31 cellular contexts compared by ENCODE assay signal in genomic region chr2:71285706-71286105, GRCh38.
"Had no signal": no experiment of that assay in that cellular context is flagged by ENCODE, and none has a peak within 500 bp of the region (broad histone marks: within the 10 kb centered on the region; RNA-seq: fewer than 3 reads in every experiment).

No MANE protein-coding gene starts in this region.

- ATAC-seq: activated CD8-positive, alpha-beta T cell treated with anti-CD3 and anti-CD28 coated beads for 36 hours; activated naive CD4-positive, alpha-beta T cell treated with anti-CD3 and anti-CD28 coated beads, Interleukin-2, amount 50 U/mL, for 72 hours; activated T-cell treated with anti-CD3 and anti-CD28 coated beads, Interleukin-2, amount 50 U/mL, for 4 hours; activated T-cell treated with anti-CD3 and anti-CD28 coated beads, Interleukin-2, amount 50 U/mL, for 72 hours; activated T-helper 17 cell treated with anti-CD3 and anti-CD28 coated beads, Interleukin-2, amount 50 U/mL, for 72 hours had no signal

- H3K4me3 ChIP-seq: ascending aorta, cardiac muscle cell had no signal

- H3K9me3 ChIP-seq: ascending aorta had no signal

- FAIRE-seq: bronchial epithelial cell had no signal

- DNase-seq: activated B cell treated with CpG ODN at 0.5 μM for 24 hours; activated CD4-positive, alpha-beta memory T cell treated with anti-CD3 and anti-CD28 coated beads for 36 hours; activated CD4-positive, alpha-beta T cell treated with anti-CD3 and anti-CD28 coated beads for 4 hours; activated CD4-positive, alpha-beta T cell treated with anti-CD3 and anti-CD28 coated beads, Interleukin-2, amount 10 ng/mL, durations not matched to agents 24 days and 14 days; activated CD4-positive, alpha-beta T cell treated with anti-CD3 and anti-CD28 coated beads, Interleukin-2, amount 50 U/mL, for 1 hour; activated CD4-positive, alpha-beta T cell treated with anti-CD3 and anti-CD28 coated beads, Interleukin-2, amount 50 U/mL, for 4 hours; activated CD4-positive, CD25-positive, alpha-beta regulatory T cell treated with anti-CD3 and anti-CD28 coated beads, Interleukin-2, amount 50 U/mL, for 72 hours; activated CD8-positive, alpha-beta memory T cell treated with anti-CD3 and anti-CD28 coated beads, Interleukin-2, amount 50 U/mL, for 4 hours; activated CD8-positive, alpha-beta T cell treated with anti-CD3 and anti-CD28 coated beads for 36 hours; activated effector memory CD4-positive, alpha-beta T cell treated with anti-CD3 and anti-CD28 coated beads, Interleukin-2, amount 50 U/mL, for 16 hours; activated gamma-delta T cell treated with Interleukin-2 at 50 U/mL for 16 hours; activated naive CD4-positive, alpha-beta T cell; activated naive CD4-positive, alpha-beta T cell treated with anti-CD3 and anti-CD28 coated beads for 36 hours; activated naive CD4-positive, alpha-beta T cell treated with anti-CD3 and anti-CD28 coated beads, Interleukin-2, amount 50 U/mL, for 16 hours; activated naive CD8-positive, alpha-beta T cell treated with anti-CD3 and anti-CD28 coated beads for 36 hours; activated T-cell treated with anti-CD3 and anti-CD28 coated beads for 4 hours; activated T-cell treated with anti-CD3 and anti-CD28 coated beads, Interleukin-2, amount 50 U/mL, for 1 hour; activated T-cell treated with anti-CD3 and anti-CD28 coated beads, Interleukin-2, amount 50 U/mL, for 4 hours; activated T-cell treated with anti-CD3 and anti-CD28 coated beads, Interleukin-2, amount 50 U/mL, for 72 hours; amygdala; anterior cingulate cortex; caudate nucleus; cerebellar nuclear complex; T-helper 2 cell; T-helper 9 cell had no signal

- H3K36me3 ChIP-seq: ascending aorta, cardiac muscle cell had no signal

- H3K4me1 ChIP-seq: ascending aorta had no signal

- H3K27ac ChIP-seq: ascending aorta, cardiac muscle cell, VCaP had no signal

- H3K27me3 ChIP-seq: ascending aorta, cardiac muscle cell had no signal
